ENCODE assay signal across 8 cellular contexts in genomic region chr10:102641880-102642552, GRCh38. TPM values are rescaled to one million over a fixed set of nuclear protein-coding genes. Genes with fewer than 3 reads are reported as not detected.
DNase-seq lines count a peak whose midpoint lies in the region; ATAC-seq and TF ChIP-seq lines count a peak whose summit lies in the region.

No MANE protein-coding gene starts in this region.

- H3K4me3 ChIP-seq in Loucy (ENCODE audit: low read length, poor library complexity, severe bottlenecking) (peak overlapping the region; percentile 86), RWPE2 (ENCODE audit: severe bottlenecking) (peak overlapping the region; percentile 80), fibroblast of pulmonary artery (replicated peaks; ENCODE audit: low read depth, low read length) (peak overlapping the region; percentile 100)

- peak overlapping the region; percentile 90 for H3K4me3 Mint-ChIP-seq in natural killer cell

- H3K4me1 Mint-ChIP-seq in natural killer cell: peaks cover 26 to 30% of the 10 kb centered on the region in 2 donors

- H2AFZ ChIP-seq in Loucy (ENCODE audit: low read length): peak overlapping the region; percentile 82

- H3K27me3 Mint-ChIP-seq in natural killer cell (ENCODE audit: low read depth in 2 of 2): no peaks in the 10 kb centered on the region

- peaks cover 16% of the 10 kb centered on the region for H3K4me1 ChIP-seq in Loucy (ENCODE audit: insufficient read depth, low read length, poor library complexity, severe bottlenecking)
- peaks cover 10% of the 10 kb centered on the region for H3K4me1 ChIP-seq in RWPE2 (ENCODE audit: insufficient read depth, poor library complexity, severe bottlenecking)

- H3K79me2 ChIP-seq in Loucy (ENCODE audit: insufficient read depth, low read length): peaks cover 44% of the 10 kb centered on the region

- 0 out of 2 replicates have a peak, but pooled peaks cover 10% of the 10 kb centered on the region for H3F3A ChIP-seq in Loucy (ENCODE audit: low read depth)

- no peaks in the 10 kb centered on the region for H3K36me3 Mint-ChIP-seq in natural killer cell

- DNase-seq in Daoy (ENCODE audit: low read depth): peak; percentile 93
- DNase-seq in GOT3 (lab: John Stamatoyannopoulos, UW): peak; percentile 86
- peak; percentile 97 for DNase-seq in RWPE2 (ENCODE audit: low spot score)
- peak; percentile 95 for DNase-seq in activated effector memory CD4-positive, alpha-beta T cell treated with Interleukin-2 at 50 U/mL for 16 hours
- peak; percentile 98 for DNase-seq in fibroblast of pulmonary artery (ENCODE audit: low read depth)
- DNase-seq in natural killer cell: peak; percentile 95
- peak; percentile 90 to 98 (median 96) for DNase-seq in stimulated activated naive CD4-positive, alpha-beta T cell (lab: John Stamatoyannopoulos, UW)

- H3K9me3 Mint-ChIP-seq in natural killer cell: no peaks in the 10 kb centered on the region

- no peaks in the 10 kb centered on the region for H3K9me2 ChIP-seq in Loucy (replicated peaks; ENCODE audit: low read depth, low read length)

- TF ChIP-seq CTCF in Loucy (conservative IDR thresholded peaks at IDR 0.05; ENCODE audit: low read length): no peak
- no peak for TF ChIP-seq CTCF in RWPE2 (IDR thresholded peaks at IDR 0.05; ENCODE audit: poor library complexity, severe bottlenecking)
- TF ChIP-seq CTCF in fibroblast of pulmonary artery (IDR thresholded peaks at IDR 0.05; ENCODE audit: low read length, missing control alignments): no peak
- TF ChIP-seq CTCF in natural killer cell (IDR thresholded peaks at IDR 0.05): no peak

- intact Hi-C loops in natural killer cell (cut with micrococcal nuclease): loop anchor here (1.0 to 10.0 kb wide), 5 partner anchors 101 to 723 kb away; partner anchors contain the start of genes ACTR1A, GBF1, NFKB2 and PITX3

- H3K4me2 ChIP-seq in Loucy (ENCODE audit: low read depth, low read length, poor library complexity, severe bottlenecking): peak overlapping the region; percentile 86

- H3K27me3 ChIP-seq in Loucy (ENCODE audit: insufficient read depth, low read length, poor library complexity, severe bottlenecking) (no peaks in the 10 kb centered on the region), RWPE2 (ENCODE audit: insufficient read depth, poor library complexity, severe bottlenecking) (no peaks in the 10 kb centered on the region)

- H3K9me3 ChIP-seq in Loucy (ENCODE audit: insufficient read depth, low read depth, low read length): no peaks in the 10 kb centered on the region
- H3K9me3 ChIP-seq in RWPE2 (ENCODE audit: severe bottlenecking): no peaks in the 10 kb centered on the region

- peak overlapping the region; percentile 92 to 97 for H3K27ac Mint-ChIP-seq in natural killer cell

- H3K36me3 ChIP-seq in Loucy (ENCODE audit: insufficient read depth, low read length): no peaks in the 10 kb centered on the region
- H3K36me3 ChIP-seq in RWPE2 (ENCODE audit: low read depth): peaks cover 2% of the 10 kb centered on the region; the same call in 1 of the 2 replicates

- peaks cover 25% of the 10 kb centered on the region for H4K20me1 ChIP-seq in Loucy (ENCODE audit: insufficient read depth, low read length, poor library complexity, severe bottlenecking)

- peak overlapping the region; percentile 98 for H3K9ac ChIP-seq in Loucy (ENCODE audit: low read depth, low read length, poor library complexity, severe bottlenecking)

- H3K27ac ChIP-seq in RWPE2 (ENCODE audit: poor library complexity, severe bottlenecking): peak overlapping the region; percentile 94

- peak; percentile 53 for ATAC-seq in RWPE2 (ENCODE audit: low read depth)
- ATAC-seq in natural killer cell: peak; percentile 69 to 91 (median 81)

RNA-seq across cellular contexts. Expression of gene TRIM8, which starts 2.3 kb away (rescaled TPM):
- total RNA-seq in Daoy (2014; rRNA removed; shearing (Covaris generic)): 39.8 and 54.1 TPM in 2 replicates
- 10 to 100 TPM; 81.9 to 87.8 (median 86.2) TPM for total RNA-seq in natural killer cell

Comparison
In these comparisons a context has a peak if more than half of its experiments do, and no peak if none do; other contexts are left out.
1. Peak in every context shown above with its lines: DNase-seq, ATAC-seq, H3K4me3 ChIP-seq and H3K27ac ChIP-seq.